ENCODE assay signal across 30 cellular contexts in genomic region chr7:133155642-133156041, GRCh38.
"Had no signal": no experiment of that assay in that cellular context is flagged by ENCODE, and none has a peak within 500 bp of the region (broad histone marks: within the 10 kb centered on the region; RNA-seq: fewer than 3 reads in every experiment).

No MANE protein-coding gene starts in this region.

- FAIRE-seq: colon, endometrium, endothelial cell of umbilical vein, frontal cortex had no signal

- H3K36me3 ChIP-seq: colonic mucosa, esophagus muscularis mucosa, esophagus squamous epithelium, gastrocnemius medialis, gastroesophageal sphincter, heart left ventricle, heart right ventricle had no signal

- H3K9me3 Mint-ChIP-seq: dendritic cell treated with granulocyte-macrophage colony-stimulating factor and Interleukin-4, amounts not matched to agents 40 ng/mL and 50 ng/mL, for 4 days had no signal

- H2AFZ ChIP-seq: hepatocyte had no signal

- DNase-seq: colonic mucosa; cortex of kidney; dermis blood vessel endothelial cell; dorsolateral prefrontal cortex; effector CD4-positive, alpha-beta T cell; effector CD8-positive, alpha-beta T cell; effector memory CD4-positive, alpha-beta T cell; effector memory CD8-positive, alpha-beta T cell; endodermal cell; erythroblast; esophagus squamous epithelium; foreskin fibroblast; foreskin keratinocyte; foreskin melanocyte; gastrocnemius medialis; glutamatergic neuron; head of caudate nucleus; heart left ventricle; heart right ventricle had no signal

- H3K27me3 Mint-ChIP-seq: dendritic cell treated with granulocyte-macrophage colony-stimulating factor and Interleukin-4, amounts not matched to agents 40 ng/mL and 50 ng/mL, for 4 days had no signal

- ATAC-seq: effector memory CD8-positive, alpha-beta T cell; esophagus mucosa; foreskin keratinocyte; gastrocnemius medialis; gastroesophageal sphincter; heart left ventricle; heart right ventricle had no signal

- H3K27me3 ChIP-seq: colonic mucosa, dorsolateral prefrontal cortex, esophagus muscularis mucosa, esophagus squamous epithelium, gastrocnemius medialis, gastroesophageal sphincter, heart left ventricle, hepatocyte had no signal

- H3K27ac ChIP-seq: colonic mucosa, coronary artery, dorsolateral prefrontal cortex, epithelial cell of prostate, esophagus muscularis mucosa, esophagus squamous epithelium, foreskin keratinocyte, gastrocnemius medialis, gastroesophageal sphincter, heart left ventricle, heart right ventricle, hepatocyte had no signal

- H3K4me1 ChIP-seq: colonic mucosa, esophagus muscularis mucosa, esophagus squamous epithelium, foreskin keratinocyte, gastrocnemius medialis, gastroesophageal sphincter, heart left ventricle, heart right ventricle had no signal

- H3K4me1 Mint-ChIP-seq: endodermal cell had no signal

- H3K4me3 Mint-ChIP-seq: dendritic cell treated with granulocyte-macrophage colony-stimulating factor and Interleukin-4, amounts not matched to agents 40 ng/mL and 50 ng/mL, for 4 days; effector memory CD8-positive, alpha-beta T cell; endodermal cell had no signal

- H3K9me3 ChIP-seq: colonic mucosa, esophagus muscularis mucosa, esophagus squamous epithelium, gastrocnemius medialis, gastroesophageal sphincter, heart left ventricle, heart right ventricle had no signal

- H3K4me3 ChIP-seq: colonic mucosa, coronary artery, dorsolateral prefrontal cortex, esophagus muscularis mucosa, esophagus squamous epithelium, gastrocnemius medialis, gastroesophageal sphincter, heart left ventricle, heart right ventricle, hepatocyte had no signal

- H3K4me2 ChIP-seq: hepatocyte had no signal

- H3K79me2 ChIP-seq: hepatocyte had no signal
